In genomic region chr11:3123761-3124733, GRCh38 we compare ENCODE assay signal across 8 cellular contexts. TPM values are rescaled to one million over a fixed set of nuclear protein-coding genes. Genes with fewer than 3 reads are reported as not detected.
DNase-seq lines count a peak whose midpoint lies in the region; TF ChIP-seq lines count a peak whose summit lies in the region.

No MANE protein-coding gene starts in this region.

- no peaks in the 10 kb centered on the region for H3K4me1 ChIP-seq in hepatocyte (ENCODE audit: insufficient read depth)

- H3K79me2 ChIP-seq in hepatocyte, result no peaks in the 10 kb centered on the region

- H4K20me1 ChIP-seq in hepatocyte (ENCODE audit: insufficient read depth, poor library complexity, severe bottlenecking), result no peaks in the 10 kb centered on the region

- DNase-seq in HT-29 (ENCODE audit: low spot score) (peak; percentile 90), amniotic epithelial cell (ENCODE audit: low read depth) (peak; percentile 95), hepatocyte (ENCODE audit: low spot score) (peak; percentile 42), substantia nigra (lab: John Stamatoyannopoulos, UW) (peak in 15 of 49 donors; percentile 12 to 67 (median 31)), NCI-H82 (lab: John Stamatoyannopoulos, UW) (no peak), NCI-H510A (lab: John Stamatoyannopoulos, UW) (no peak), iPS-NIHi11 (ENCODE audit: low spot score) (no peak), GM10266 (ENCODE audit: extremely low spot score) (no peak)

- no peaks in the 10 kb centered on the region for H3K9me3 ChIP-seq in hepatocyte (ENCODE audit: low read depth)

- H3K27ac ChIP-seq in hepatocyte (no peak overlapping the region), substantia nigra (ENCODE audit: low read depth, low read length, poor library complexity, severe bottlenecking) (peak overlapping the region; percentile 19)

- H2AFZ ChIP-seq in hepatocyte, result no peak overlapping the region

- H3K27me3 ChIP-seq in hepatocyte, result no peaks in the 10 kb centered on the region

- no peak for TF ChIP-seq CTCF in hepatocyte (IDR thresholded peaks at IDR 0.05; ENCODE audit: poor library complexity)
- no peak for TF ChIP-seq CTCF in GM10266 (IDR thresholded peaks at IDR 0.05; ENCODE audit: control insufficient read depth, insufficient read depth, low read depth, missing control alignments)

- 94% methylated on average over 19 of the region's 19 CpGs for WGBS in hepatocyte (ENCODE audit: low lambda C conversion rate, missing lambda C conversion rate)

- no peaks in the 10 kb centered on the region for H3K36me3 ChIP-seq in hepatocyte (replicated peaks; ENCODE audit: insufficient read depth, low read depth)

- H3K4me3 ChIP-seq in hepatocyte, result no peak overlapping the region

- no peak overlapping the region for H3K4me2 ChIP-seq in hepatocyte

- no peaks in the 10 kb centered on the region for H3K9me2 ChIP-seq in hepatocyte (replicated peaks; ENCODE audit: insufficient read depth)

RNA-seq across cellular contexts. Expression of gene OSBPL5, which starts 41.1 kb away (rescaled TPM):
- total RNA-seq in HT-29 (2014; rRNA removed; shearing (Covaris generic)), result 93.1 and 106 TPM in 2 replicates
- total RNA-seq in hepatocyte, result 8.7 and 9.0 TPM in 2 replicates
- polyA plus RNA-seq in hepatocyte, result 9.8 and 12.5 TPM in 2 replicates

Comparison
In these comparisons a context has a peak if more than half of its experiments do, and no peak if none do; other contexts are left out.
1. DNase-seq: peak in HT-29 (single experiment), amniotic epithelial cell (single experiment) and hepatocyte (single experiment); none in NCI-H82 (single experiment), NCI-H510A (single experiment), iPS-NIHi11 (single experiment) and GM10266 (single experiment).